ENCODE assay signal across 1 cellular context in genomic region chr3:19467761-19468160, GRCh38.
TF ChIP-seq lines count a peak whose summit lies in the region.

No MANE protein-coding gene starts in this region.

TF ChIP-seq in GM23338, 12 proteins besides CTCF, POLR2A, EP300 and RAD21 (continued from another document):
- no peak for TF ChIP-seq ZNF462 (CRISPR knock-in tag; IDR thresholded peaks at IDR 0.05)
- TF ChIP-seq CREB1 (CRISPR knock-in tag; IDR thresholded peaks at IDR 0.05; ENCODE audit: low read depth): no peak
